ENCODE assay signal across 1 cellular context in the genomic region with DNA sequence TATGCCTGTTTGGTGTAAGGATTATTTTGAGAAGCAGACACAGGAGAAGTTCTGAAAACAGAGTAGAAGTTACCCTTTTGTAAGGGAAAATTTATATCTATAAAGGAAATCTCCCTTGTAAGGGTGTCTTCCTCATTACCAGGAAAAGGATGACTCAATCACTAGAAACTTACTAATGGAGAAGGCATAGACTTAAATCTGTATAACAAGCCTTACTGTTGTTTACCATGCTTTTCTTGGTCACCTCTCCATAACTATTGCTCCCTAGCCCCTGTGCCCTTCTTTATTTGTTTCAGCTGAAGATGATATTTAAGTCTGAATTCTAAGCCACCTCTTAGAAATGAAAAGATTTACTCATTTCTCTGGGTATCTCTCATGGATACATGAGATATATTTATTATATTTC.
TF ChIP-seq lines count a peak whose summit lies in the region.

No MANE protein-coding gene starts in this region.

TF ChIP-seq in K562, 482 proteins besides CTCF, POLR2A, EP300 and RAD21 (continued from another document):
- TF ChIP-seq, protein P1, sequence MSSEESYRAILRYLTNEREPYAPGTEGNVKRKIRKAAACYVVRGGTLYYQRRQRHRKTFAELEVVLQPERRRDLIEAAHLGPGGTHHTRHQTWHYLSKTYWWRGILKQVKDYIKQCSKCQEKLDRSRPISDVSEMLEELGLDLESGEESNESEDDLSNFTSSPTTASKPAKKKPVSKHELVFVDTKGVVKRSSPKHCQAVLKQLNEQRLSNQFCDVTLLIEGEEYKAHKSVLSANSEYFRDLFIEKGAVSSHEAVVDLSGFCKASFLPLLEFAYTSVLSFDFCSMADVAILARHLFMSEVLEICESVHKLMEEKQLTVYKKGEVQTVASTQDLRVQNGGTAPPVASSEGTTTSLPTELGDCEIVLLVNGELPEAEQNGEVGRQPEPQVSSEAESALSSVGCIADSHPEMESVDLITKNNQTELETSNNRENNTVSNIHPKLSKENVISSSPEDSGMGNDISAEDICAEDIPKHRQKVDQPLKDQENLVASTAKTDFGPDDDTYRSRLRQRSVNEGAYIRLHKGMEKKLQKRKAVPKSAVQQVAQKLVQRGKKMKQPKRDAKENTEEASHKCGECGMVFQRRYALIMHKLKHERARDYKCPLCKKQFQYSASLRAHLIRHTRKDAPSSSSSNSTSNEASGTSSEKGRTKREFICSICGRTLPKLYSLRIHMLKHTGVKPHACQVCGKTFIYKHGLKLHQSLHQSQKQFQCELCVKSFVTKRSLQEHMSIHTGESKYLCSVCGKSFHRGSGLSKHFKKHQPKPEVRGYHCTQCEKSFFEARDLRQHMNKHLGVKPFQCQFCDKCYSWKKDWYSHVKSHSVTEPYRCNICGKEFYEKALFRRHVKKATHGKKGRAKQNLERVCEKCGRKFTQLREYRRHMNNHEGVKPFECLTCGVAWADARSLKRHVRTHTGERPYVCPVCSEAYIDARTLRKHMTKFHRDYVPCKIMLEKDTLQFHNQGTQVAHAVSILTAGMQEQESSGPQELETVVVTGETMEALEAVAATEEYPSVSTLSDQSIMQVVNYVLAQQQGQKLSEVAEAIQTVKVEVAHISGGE (CRISPR knock-in tag; IDR thresholded peaks at IDR 0.05): 0 out of 6 replicates have a peak, but pooled peaks of 1 of the 3 experiments have one; percentile 72
- TF ChIP-seq ZNF232 (CRISPR knock-in tag; IDR thresholded peaks at IDR 0.05) (no peak), ZNF436 (CRISPR knock-in tag; IDR thresholded peaks at IDR 0.05) (no peak), NCOA1 (IDR thresholded peaks at IDR 0.05; ENCODE audit: low read depth) (peak; percentile 41; the same call in 1 of the 2 replicates), NBN (IDR thresholded peaks at IDR 0.05; ENCODE audit: low read depth) (0 out of 2 replicates have a peak, but pooled peaks have one; percentile 41), STAT5A (IDR thresholded peaks at IDR 0.05; ENCODE audit: borderline replicate concordance, low read length) (peak; percentile 92), ARNT (IDR thresholded peaks at IDR 0.05) (peak in 1 of 2 experiments; percentile 45; a peak in 1 of 4 replicates), ZNF143 (CRISPR knock-in tag; IDR thresholded peaks at IDR 0.05) (no peak), POLR2H (tag; IDR thresholded peaks at IDR 0.05; ENCODE audit: low read depth) (peak; percentile 90), SMAD4 (CRISPR knock-in tag; conservative IDR thresholded peaks at IDR 0.05) (0 out of 2 replicates have a peak, but pooled peaks have one; percentile 31), U2AF1 (optimal IDR thresholded peaks at IDR 0.05; ENCODE audit: low read depth, low read length) (no peak), SOX6 (IDR thresholded peaks at IDR 0.05) (peak; percentile 70; the same call in 1 of the 2 replicates), NFE2 (IDR thresholded peaks at IDR 0.05; ENCODE audit: low read depth) (peak; percentile 46; the same call in 1 of the 2 replicates), TAL1 (IDR thresholded peaks at IDR 0.05) (0 out of 2 replicates have a peak, but pooled peaks have one; percentile 1), BACH1 (tag; IDR thresholded peaks at IDR 0.05) (peak; percentile 77; the same call in 1 of the 2 replicates), ETV1 (tag; conservative IDR thresholded peaks at IDR 0.05; ENCODE audit: low read depth) (peak; percentile 45; the same call in 1 of the 2 replicates), ZNF175 (CRISPR knock-in tag; IDR thresholded peaks at IDR 0.05; ENCODE audit: low read depth) (peak; percentile 36; the same call in 1 of the 2 replicates), EHMT2 (IDR thresholded peaks at IDR 0.05) (no peak), NELFE (IDR thresholded peaks at IDR 0.05; ENCODE audit: insufficient read depth, insufficient read length) (no peak), SMARCC2 (IDR thresholded peaks at IDR 0.05; ENCODE audit: low read depth) (peak; percentile 87), SRSF3 (IDR thresholded peaks at IDR 0.05; ENCODE audit: insufficient read depth, low read length) (no peak), NFRKB (IDR thresholded peaks at IDR 0.05; ENCODE audit: low read depth) (peak; percentile 90), FOSL1 (tag; conservative IDR thresholded peaks at IDR 0.05) (peak; percentile 93), EP400 (IDR thresholded peaks at IDR 0.05) (peak; percentile 75), BRD9 (IDR thresholded peaks at IDR 0.05; ENCODE audit: low read depth, partially characterized antibody) (peak; percentile 98), ZNF766 (CRISPR knock-in tag; conservative IDR thresholded peaks at IDR 0.05) (0 out of 2 replicates have a peak, but pooled peaks have one; percentile 8), RCOR1 (IDR thresholded peaks at IDR 0.05; ENCODE audit: borderline replicate concordance in 1 of 2, low read depth in 2 of 2, low read length in 2 of 2) (peak in 1 of 2 experiments; percentile 57; a peak in 1 of 4 replicates), NCOR1 (IDR thresholded peaks at IDR 0.05) (peak; percentile 15; the same call in 1 of the 2 replicates), ZNF699 (CRISPR knock-in tag; IDR thresholded peaks at IDR 0.05; ENCODE audit: insufficient replicate concordance) (no peak), DMBX1 (CRISPR knock-in tag; IDR thresholded peaks at IDR 0.05; ENCODE audit: borderline replicate concordance) (peak; percentile 51; the same call in 1 of the 2 replicates), MTA1 (IDR thresholded peaks at IDR 0.05; ENCODE audit: borderline replicate concordance) (peak; percentile 49; the same call in 1 of the 2 replicates), GABPB1 (CRISPR knock-in tag; IDR thresholded peaks at IDR 0.05) (no peak), L3MBTL2 (IDR thresholded peaks at IDR 0.05) (0 out of 2 replicates have a peak, but pooled peaks have one; percentile 13), ZNF644 (tag; IDR thresholded peaks at IDR 0.05; ENCODE audit: low read depth) (peak; percentile 64; the same call in 1 of the 2 replicates)
- TF ChIP-seq, protein P2, sequence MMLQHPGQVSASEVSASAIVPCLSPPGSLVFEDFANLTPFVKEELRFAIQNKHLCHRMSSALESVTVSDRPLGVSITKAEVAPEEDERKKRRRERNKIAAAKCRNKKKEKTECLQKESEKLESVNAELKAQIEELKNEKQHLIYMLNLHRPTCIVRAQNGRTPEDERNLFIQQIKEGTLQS (IDR thresholded peaks at IDR 0.05): peak; percentile 96
- TF ChIP-seq, protein P2 (CRISPR knock-in tag; conservative IDR thresholded peaks at IDR 0.05): no peak
- TF ChIP-seq, protein P3, sequence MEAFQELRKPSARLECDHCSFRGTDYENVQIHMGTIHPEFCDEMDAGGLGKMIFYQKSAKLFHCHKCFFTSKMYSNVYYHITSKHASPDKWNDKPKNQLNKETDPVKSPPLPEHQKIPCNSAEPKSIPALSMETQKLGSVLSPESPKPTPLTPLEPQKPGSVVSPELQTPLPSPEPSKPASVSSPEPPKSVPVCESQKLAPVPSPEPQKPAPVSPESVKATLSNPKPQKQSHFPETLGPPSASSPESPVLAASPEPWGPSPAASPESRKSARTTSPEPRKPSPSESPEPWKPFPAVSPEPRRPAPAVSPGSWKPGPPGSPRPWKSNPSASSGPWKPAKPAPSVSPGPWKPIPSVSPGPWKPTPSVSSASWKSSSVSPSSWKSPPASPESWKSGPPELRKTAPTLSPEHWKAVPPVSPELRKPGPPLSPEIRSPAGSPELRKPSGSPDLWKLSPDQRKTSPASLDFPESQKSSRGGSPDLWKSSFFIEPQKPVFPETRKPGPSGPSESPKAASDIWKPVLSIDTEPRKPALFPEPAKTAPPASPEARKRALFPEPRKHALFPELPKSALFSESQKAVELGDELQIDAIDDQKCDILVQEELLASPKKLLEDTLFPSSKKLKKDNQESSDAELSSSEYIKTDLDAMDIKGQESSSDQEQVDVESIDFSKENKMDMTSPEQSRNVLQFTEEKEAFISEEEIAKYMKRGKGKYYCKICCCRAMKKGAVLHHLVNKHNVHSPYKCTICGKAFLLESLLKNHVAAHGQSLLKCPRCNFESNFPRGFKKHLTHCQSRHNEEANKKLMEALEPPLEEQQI (IDR thresholded peaks at IDR 0.05): 0 out of 2 replicates have a peak, but pooled peaks have one; percentile 20
- TF ChIP-seq, protein P4, sequence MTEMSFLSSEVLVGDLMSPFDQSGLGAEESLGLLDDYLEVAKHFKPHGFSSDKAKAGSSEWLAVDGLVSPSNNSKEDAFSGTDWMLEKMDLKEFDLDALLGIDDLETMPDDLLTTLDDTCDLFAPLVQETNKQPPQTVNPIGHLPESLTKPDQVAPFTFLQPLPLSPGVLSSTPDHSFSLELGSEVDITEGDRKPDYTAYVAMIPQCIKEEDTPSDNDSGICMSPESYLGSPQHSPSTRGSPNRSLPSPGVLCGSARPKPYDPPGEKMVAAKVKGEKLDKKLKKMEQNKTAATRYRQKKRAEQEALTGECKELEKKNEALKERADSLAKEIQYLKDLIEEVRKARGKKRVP (CRISPR knock-in tag; IDR thresholded peaks at IDR 0.05): peak; percentile 85
- TF ChIP-seq, protein P5, sequence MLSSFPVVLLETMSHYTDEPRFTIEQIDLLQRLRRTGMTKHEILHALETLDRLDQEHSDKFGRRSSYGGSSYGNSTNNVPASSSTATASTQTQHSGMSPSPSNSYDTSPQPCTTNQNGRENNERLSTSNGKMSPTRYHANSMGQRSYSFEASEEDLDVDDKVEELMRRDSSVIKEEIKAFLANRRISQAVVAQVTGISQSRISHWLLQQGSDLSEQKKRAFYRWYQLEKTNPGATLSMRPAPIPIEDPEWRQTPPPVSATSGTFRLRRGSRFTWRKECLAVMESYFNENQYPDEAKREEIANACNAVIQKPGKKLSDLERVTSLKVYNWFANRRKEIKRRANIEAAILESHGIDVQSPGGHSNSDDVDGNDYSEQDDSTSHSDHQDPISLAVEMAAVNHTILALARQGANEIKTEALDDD (IDR thresholded peaks at IDR 0.05): peak; percentile 89
- TF ChIP-seq, protein P6, sequence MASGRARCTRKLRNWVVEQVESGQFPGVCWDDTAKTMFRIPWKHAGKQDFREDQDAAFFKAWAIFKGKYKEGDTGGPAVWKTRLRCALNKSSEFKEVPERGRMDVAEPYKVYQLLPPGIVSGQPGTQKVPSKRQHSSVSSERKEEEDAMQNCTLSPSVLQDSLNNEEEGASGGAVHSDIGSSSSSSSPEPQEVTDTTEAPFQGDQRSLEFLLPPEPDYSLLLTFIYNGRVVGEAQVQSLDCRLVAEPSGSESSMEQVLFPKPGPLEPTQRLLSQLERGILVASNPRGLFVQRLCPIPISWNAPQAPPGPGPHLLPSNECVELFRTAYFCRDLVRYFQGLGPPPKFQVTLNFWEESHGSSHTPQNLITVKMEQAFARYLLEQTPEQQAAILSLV (tag; IDR thresholded peaks at IDR 0.05): 0 out of 2 replicates have a peak, but pooled peaks have one; percentile 20
- TF ChIP-seq, protein P7, sequence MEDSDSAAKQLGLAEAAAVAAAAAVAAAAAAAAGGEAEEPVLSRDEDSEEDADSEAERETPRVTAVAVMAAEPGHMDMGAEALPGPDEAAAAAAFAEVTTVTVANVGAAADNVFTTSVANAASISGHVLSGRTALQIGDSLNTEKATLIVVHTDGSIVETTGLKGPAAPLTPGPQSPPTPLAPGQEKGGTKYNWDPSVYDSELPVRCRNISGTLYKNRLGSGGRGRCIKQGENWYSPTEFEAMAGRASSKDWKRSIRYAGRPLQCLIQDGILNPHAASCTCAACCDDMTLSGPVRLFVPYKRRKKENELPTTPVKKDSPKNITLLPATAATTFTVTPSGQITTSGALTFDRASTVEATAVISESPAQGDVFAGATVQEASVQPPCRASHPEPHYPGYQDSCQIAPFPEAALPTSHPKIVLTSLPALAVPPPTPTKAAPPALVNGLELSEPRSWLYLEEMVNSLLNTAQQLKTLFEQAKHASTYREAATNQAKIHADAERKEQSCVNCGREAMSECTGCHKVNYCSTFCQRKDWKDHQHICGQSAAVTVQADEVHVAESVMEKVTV (CRISPR knock-in tag; IDR thresholded peaks at IDR 0.05): no peak
- TF ChIP-seq, protein P8, sequence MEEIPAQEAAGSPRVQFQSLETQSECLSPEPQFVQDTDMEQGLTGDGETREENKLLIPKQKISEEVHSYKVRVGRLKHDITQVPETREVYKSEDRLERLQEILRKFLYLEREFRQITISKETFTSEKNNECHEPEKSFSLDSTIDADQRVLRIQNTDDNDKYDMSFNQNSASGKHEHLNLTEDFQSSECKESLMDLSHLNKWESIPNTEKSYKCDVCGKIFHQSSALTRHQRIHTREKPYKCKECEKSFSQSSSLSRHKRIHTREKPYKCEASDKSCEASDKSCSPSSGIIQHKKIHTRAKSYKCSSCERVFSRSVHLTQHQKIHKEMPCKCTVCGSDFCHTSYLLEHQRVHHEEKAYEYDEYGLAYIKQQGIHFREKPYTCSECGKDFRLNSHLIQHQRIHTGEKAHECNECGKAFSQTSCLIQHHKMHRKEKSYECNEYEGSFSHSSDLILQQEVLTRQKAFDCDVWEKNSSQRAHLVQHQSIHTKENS (CRISPR knock-in tag; IDR thresholded peaks at IDR 0.05): no peak
